Comparison of ENCODE assay signal across 24 cellular contexts in genomic region chr6:75550544-75551167, GRCh38. TPM values are rescaled to one million over a fixed set of nuclear protein-coding genes. Genes with fewer than 3 reads are reported as not detected.
DNase-seq lines count a peak whose midpoint lies in the region; ATAC-seq and TF ChIP-seq lines count a peak whose summit lies in the region.
"Had no signal": no experiment of that assay in that cellular context is flagged by ENCODE, and none has a peak within 500 bp of the region (broad histone marks: within the 10 kb centered on the region; RNA-seq: fewer than 3 reads in every experiment).

No MANE protein-coding gene starts in this region.

- no peaks in the 10 kb centered on the region for H3K4me1 ChIP-seq in colonic mucosa
- H3K4me1 ChIP-seq: stomach, upper lobe of right lung had no signal

- H3K27ac ChIP-seq in colonic mucosa = no peak overlapping the region
- H3K27ac ChIP-seq: stomach, upper lobe of right lung had no signal

- intact Hi-C loops in colonic mucosa (cut with DNase I) = no loop called here

- no peaks in the 10 kb centered on the region for H3K36me3 ChIP-seq in colonic mucosa
- H3K36me3 ChIP-seq: stomach, upper lobe of right lung had no signal

- H3K9ac ChIP-seq in colonic mucosa (ENCODE audit: low read depth in 2 of 2, low read length in 2 of 2) = no peak overlapping the region

- in situ Hi-C loops in GM13976 (cut with MboI; ENCODE audit: low sequenced_read_pairs, unreplicated experiment) = no loop called here

- ATAC-seq in GM21529 (IDR thresholded peaks at IDR 0.05; ENCODE audit: unreplicated experiment) (peak; percentile 55), HG03432 (IDR thresholded peaks at IDR 0.05; ENCODE audit: unreplicated experiment) (peak; percentile 58), GM18519 (IDR thresholded peaks at IDR 0.05; ENCODE audit: low FRiP score, unreplicated experiment) (no peak), GM21619 (IDR thresholded peaks at IDR 0.05; ENCODE audit: unreplicated experiment) (no peak)
- ATAC-seq: activated T-cell treated with anti-CD3 and anti-CD28 coated beads, Interleukin-2, amount 50 U/mL, for 4 hours; mucosa of descending colon; right cardiac atrium; upper lobe of right lung had no signal

- no peaks in the 10 kb centered on the region for H3K9me3 ChIP-seq in colonic mucosa
- H3K9me3 ChIP-seq: mucosa of descending colon, stomach, upper lobe of right lung had no signal

- DNase-seq in GM13976 (ENCODE audit: low spot score) = peak; percentile 18
- peak; percentile 10 for DNase-seq in fibroblast of villous mesenchyme (ENCODE audit: low read depth)
- no peak for DNase-seq in NCI-H146 (lab: John Stamatoyannopoulos, UW)
- no peak for DNase-seq in colonic mucosa
- DNase-seq: ACHN; activated CD4-positive, alpha-beta memory T cell treated with anti-CD3 and anti-CD28 coated beads for 36 hours; activated T-cell treated with anti-CD3 and anti-CD28 coated beads, Interleukin-2, amount 50 U/mL, for 4 hours; dermis blood vessel endothelial cell; DMS53; GOT3; mucosa of descending colon; NCI-H1092 treated with DMSO at 0.1 percent for 48 hours; NCI-H2107; NCI-H526; right cardiac atrium; Right ventricle myocardium superior; stomach; upper lobe of right lung had no signal

- H3K4me3 ChIP-seq in fibroblast of villous mesenchyme (ENCODE audit: low read depth, low read length) = no peak overlapping the region
- H3K4me3 ChIP-seq in colonic mucosa = no peak overlapping the region
- H3K4me3 ChIP-seq: mucosa of descending colon, stomach, upper lobe of right lung had no signal

- H3K27me3 ChIP-seq in colonic mucosa = no peaks in the 10 kb centered on the region
- H3K27me3 ChIP-seq: stomach, upper lobe of right lung had no signal

- no peak for TF ChIP-seq CTCF in GM13976 (IDR thresholded peaks at IDR 0.05; ENCODE audit: borderline replicate concordance, control extremely low read depth, extremely low read depth, insufficient read depth, missing control alignments)
- no peak for TF ChIP-seq CTCF in fibroblast of villous mesenchyme (IDR thresholded peaks at IDR 0.05; ENCODE audit: insufficient read depth, low read depth, low read length)
- TF ChIP-seq CTCF in colonic mucosa (IDR thresholded peaks at IDR 0.05) = no peak

RNA-seq across cellular contexts. Expression of gene SENP6, which starts 51.0 kb away (rescaled TPM):
- total RNA-seq in fibroblast of villous mesenchyme (93.1 and 113 TPM in 2 replicates), colonic mucosa (10 to 100 TPM; 51.9 to 70.0 TPM)

RNA-seq across cellular contexts. Expression of gene FILIP1, which starts 57.1 kb away (rescaled TPM):
- total RNA-seq in fibroblast of villous mesenchyme (0.32 and 0.43 TPM in 2 replicates), colonic mucosa (1 to 10 TPM in 1 of 2 donors, under 1 TPM in 1; 0.57 to 6.5 TPM)
- total RNA-seq: activated CD4-positive, alpha-beta memory T cell treated with anti-CD3 and anti-CD28 coated beads for 36 hours; CD4-positive, CD25-positive, alpha-beta regulatory T cell; HT-29 had no signal

Comparison
In these comparisons a context has a peak if more than half of its experiments do, and no peak if none do; other contexts are left out.
1. DNase-seq: peak in GM13976 (single experiment) and fibroblast of villous mesenchyme (single experiment); none in NCI-H146 (single experiment) and colonic mucosa (single experiment).
2. ATAC-seq: peak in GM21529 (single experiment) and HG03432 (single experiment); none in GM18519 (single experiment) and GM21619 (single experiment).